ENCODE assay signal across 1 cellular context in the genomic region with DNA sequence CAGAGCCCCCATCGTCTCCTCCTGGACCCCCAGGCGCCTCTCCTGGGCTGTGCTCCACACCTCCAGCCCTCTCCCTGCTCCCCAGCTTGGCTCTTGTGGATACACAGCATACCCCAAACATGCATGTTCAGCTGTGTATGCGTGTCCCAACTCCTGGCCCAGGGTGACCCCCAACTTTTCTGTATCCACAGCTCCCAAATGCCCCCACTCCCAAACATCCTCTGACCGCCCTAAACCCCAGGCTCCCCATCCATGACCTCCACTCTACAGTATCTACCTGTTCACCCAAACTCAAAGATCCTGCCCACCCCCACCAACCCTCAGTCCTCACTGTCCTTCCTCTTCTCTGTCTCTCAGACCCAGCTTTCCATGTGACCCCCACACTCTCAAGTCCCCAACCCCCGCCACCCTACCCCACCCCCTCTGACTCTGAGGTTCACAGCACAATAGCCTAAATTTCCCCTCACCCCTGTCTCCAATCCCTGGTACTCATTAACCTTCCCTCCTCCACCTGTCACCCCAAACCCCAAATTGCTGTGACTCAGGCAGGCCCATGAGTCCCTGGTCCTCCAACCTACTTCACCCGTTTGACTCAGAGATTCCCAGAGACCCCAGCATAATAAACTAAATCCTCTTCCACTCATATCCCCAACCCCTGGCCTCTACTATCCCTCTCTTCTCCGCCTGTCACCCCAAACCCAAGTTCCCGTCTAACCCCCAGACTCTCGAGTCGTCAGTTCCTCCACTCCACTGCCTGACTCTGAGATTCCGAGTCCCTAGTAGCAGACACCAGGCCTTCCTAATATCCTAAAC.
TF ChIP-seq lines count a peak whose summit lies in the region.

No MANE protein-coding gene starts in this region.

TF ChIP-seq in endothelial cell of umbilical vein, 7 proteins besides CTCF, POLR2A, EP300 and RAD21:
- no peak for TF ChIP-seq GATA2 (IDR thresholded peaks at IDR 0.05; ENCODE audit: insufficient read depth, insufficient read length, low read depth, low read length)
- no peak for TF ChIP-seq MYC (IDR thresholded peaks at IDR 0.05; ENCODE audit: low read depth, low read length)
- no peak for TF ChIP-seq JUN (IDR thresholded peaks at IDR 0.05; ENCODE audit: borderline replicate concordance, insufficient read depth, insufficient read length, low read depth)
- TF ChIP-seq EZH2 (IDR thresholded peaks at IDR 0.05; ENCODE audit: borderline replicate concordance, low read depth, low read length, severe bottlenecking) = no peak
- TF ChIP-seq, protein P1, sequence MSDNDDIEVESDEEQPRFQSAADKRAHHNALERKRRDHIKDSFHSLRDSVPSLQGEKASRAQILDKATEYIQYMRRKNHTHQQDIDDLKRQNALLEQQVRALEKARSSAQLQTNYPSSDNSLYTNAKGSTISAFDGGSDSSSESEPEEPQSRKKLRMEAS (IDR thresholded peaks at IDR 0.05; ENCODE audit: insufficient read depth, insufficient read length) = no peak
- TF ChIP-seq FOS (IDR thresholded peaks at IDR 0.05; ENCODE audit: borderline replicate concordance, insufficient read depth, low read length) = no peak
- no peak for TF ChIP-seq POLR2AphosphoS5 (IDR thresholded peaks at IDR 0.05; ENCODE audit: insufficient read depth, low read depth, low read length)
